Comparison of ENCODE assay signal across 2 cellular contexts in the genomic region with DNA sequence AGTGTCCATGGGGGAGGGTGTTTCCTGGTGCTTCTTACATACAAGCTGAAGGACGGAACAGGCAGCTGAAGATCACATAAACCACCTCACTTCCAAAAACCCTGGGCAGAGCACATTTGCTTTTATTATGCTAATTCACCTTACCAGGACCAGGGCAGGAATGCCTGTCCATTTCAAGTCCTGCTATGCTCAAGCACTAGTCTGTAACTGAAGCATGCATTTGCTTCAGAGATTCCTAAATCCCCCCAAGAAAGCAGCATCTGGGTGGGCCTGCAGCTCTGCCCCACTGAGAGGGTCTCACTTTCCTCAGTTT.
TF ChIP-seq lines count a peak whose summit lies in the region.

No MANE protein-coding gene starts in this region.

TF ChIP-seq in H1, 55 proteins besides CTCF, POLR2A, EP300 and RAD21:
- TF ChIP-seq CTBP2 (IDR thresholded peaks at IDR 0.05; ENCODE audit: borderline replicate concordance, insufficient read depth, insufficient read length, low read length) (no peak), CREB1 (IDR thresholded peaks at IDR 0.05) (no peak), RFX5 (IDR thresholded peaks at IDR 0.05; ENCODE audit: borderline replicate concordance, low read depth, low read length) (no peak), RBBP5 (IDR thresholded peaks at IDR 0.05; ENCODE audit: borderline replicate concordance, low read depth, low read length) (no peak), TEAD4 (IDR thresholded peaks at IDR 0.05; ENCODE audit: low read depth, low read length) (0 out of 2 replicates have a peak, but pooled peaks have one; percentile 13), CBX8 (IDR thresholded peaks at IDR 0.05; ENCODE audit: borderline replicate concordance, low read depth, low read length) (no peak)

TF ChIP-seq in HEK293T, 16 proteins besides CTCF, POLR2A, EP300 and RAD21:
- TF ChIP-seq, protein P1, sequence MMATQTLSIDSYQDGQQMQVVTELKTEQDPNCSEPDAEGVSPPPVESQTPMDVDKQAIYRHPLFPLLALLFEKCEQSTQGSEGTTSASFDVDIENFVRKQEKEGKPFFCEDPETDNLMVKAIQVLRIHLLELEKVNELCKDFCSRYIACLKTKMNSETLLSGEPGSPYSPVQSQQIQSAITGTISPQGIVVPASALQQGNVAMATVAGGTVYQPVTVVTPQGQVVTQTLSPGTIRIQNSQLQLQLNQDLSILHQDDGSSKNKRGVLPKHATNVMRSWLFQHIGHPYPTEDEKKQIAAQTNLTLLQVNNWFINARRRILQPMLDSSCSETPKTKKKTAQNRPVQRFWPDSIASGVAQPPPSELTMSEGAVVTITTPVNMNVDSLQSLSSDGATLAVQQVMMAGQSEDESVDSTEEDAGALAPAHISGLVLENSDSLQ (IDR thresholded peaks at IDR 0.05), result no peak
- no peak for TF ChIP-seq FOXK2 (IDR thresholded peaks at IDR 0.05)
- TF ChIP-seq FOXA1 (IDR thresholded peaks at IDR 0.05), result no peak
- TF ChIP-seq SUZ12 (IDR thresholded peaks at IDR 0.05), result no peak
- no peak for TF ChIP-seq ELF4 (IDR thresholded peaks at IDR 0.05)
- no peak for TF ChIP-seq L3MBTL2 (conservative IDR thresholded peaks at IDR 0.05)
- no peak for TF ChIP-seq LEF1 (IDR thresholded peaks at IDR 0.05; ENCODE audit: borderline replicate concordance)
- TF ChIP-seq TARDBP (IDR thresholded peaks at IDR 0.05), result no peak
- TF ChIP-seq CTBP1 (IDR thresholded peaks at IDR 0.05; ENCODE audit: borderline replicate concordance), result no peak
- TF ChIP-seq ZNF384 (IDR thresholded peaks at IDR 0.05), result no peak
- no peak for TF ChIP-seq NFRKB (IDR thresholded peaks at IDR 0.05)
- TF ChIP-seq ARNT (IDR thresholded peaks at IDR 0.05), result no peak
